Comparison of ENCODE assay signal across 8 cellular contexts in the genomic region with DNA sequence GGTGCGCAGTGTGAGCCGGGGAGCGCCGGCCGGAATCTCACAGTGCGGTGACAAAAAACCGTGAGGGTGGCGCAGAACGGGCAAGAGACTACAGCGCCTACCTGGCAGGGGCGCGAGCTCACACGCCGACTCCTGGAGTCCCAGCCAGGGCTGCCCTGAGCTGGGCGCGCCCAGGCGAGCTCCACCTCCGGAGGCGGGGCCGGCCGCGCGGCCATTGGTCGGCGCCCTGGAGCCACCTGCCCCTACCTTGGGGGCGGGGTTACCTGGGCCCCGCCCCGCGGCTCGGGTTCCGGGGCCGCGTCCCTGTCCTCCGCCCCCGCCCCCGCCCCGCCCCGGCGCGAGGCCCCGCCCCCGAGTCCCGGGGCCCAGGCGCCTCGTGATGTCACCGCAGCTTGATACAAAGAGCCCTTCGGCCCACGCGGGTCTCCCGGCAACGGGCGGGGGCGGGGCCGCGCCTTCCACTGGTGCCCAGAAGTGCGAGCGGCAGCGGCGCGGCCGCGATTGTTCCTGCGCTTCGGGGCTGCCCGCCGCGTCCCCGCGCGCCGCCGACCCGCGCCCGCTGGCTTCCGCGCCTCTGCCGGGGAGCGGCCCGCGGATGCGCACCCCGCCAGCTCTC.
DNase-seq lines count a peak whose midpoint lies in the region; ATAC-seq and TF ChIP-seq lines count a peak whose summit lies in the region.

No MANE protein-coding gene starts in this region.

- peak; percentile 99 for DNase-seq in GM10248 (ENCODE audit: extremely low spot score)
- peak; percentile 95 to 97 (median 95) for DNase-seq in NCI-H1417 (lab: John Stamatoyannopoulos, UW)
- DNase-seq in T-cell = peak; percentile 89 to 99 (median 95)
- peak in 53 of 56 donors; percentile 24 to 97 (median 77) for DNase-seq in amygdala (lab: John Stamatoyannopoulos, UW)
- DNase-seq in hepatocyte (ENCODE audit: low spot score) = peak; percentile 98
- DNase-seq in retina = peak; percentile 71
- no peak for DNase-seq in vagina (ENCODE audit: extremely low spot score in 2 of 2)

- H3K4me1 Mint-ChIP-seq in T-cell = peaks cover 49 to 53% (median 50%) of the 10 kb centered on the region in 3 donors

- H3K4me1 ChIP-seq in hepatocyte (ENCODE audit: insufficient read depth) (peaks cover 18% of the 10 kb centered on the region), vagina (peaks cover 51% of the 10 kb centered on the region)

- peaks cover 39% of the 10 kb centered on the region for H3K79me2 ChIP-seq in hepatocyte

- peak overlapping the region; percentile 93 for H3K27ac ChIP-seq in hepatocyte
- peak overlapping the region; percentile 78 for H3K27ac ChIP-seq in vagina

- no peaks in the 10 kb centered on the region for H3K36me3 Mint-ChIP-seq in T-cell

- WGBS in hepatocyte (ENCODE audit: low lambda C conversion rate, missing lambda C conversion rate) = 1% methylated on average over 25 of the region's 83 CpGs

- peak in 1 of 2 donors; percentile 53 for TF ChIP-seq POLR2A in vagina (IDR thresholded peaks at IDR 0.05)

- peak overlapping the region; percentile 80 for H3K4me2 ChIP-seq in hepatocyte

- POLR2A ChIA-PET in GM10248 (lab: Yijun Ruan, JAX) (interaction anchor here (0.6 kb wide), 2 partner anchors 9 to 168 kb away, joined by 4 to 5 read pairs; no protein-coding TSS in a partner anchor), T-cell (lab: Charles Lee) (interaction anchor here (0.5 to 2.0 kb wide), 8 partner anchors 10 to 728 kb away, joined by 3 to 18 read pairs (median 4); no protein-coding TSS in a partner anchor)

- peak overlapping the region; percentile 82 to 84 (median 84) for H3K4me3 Mint-ChIP-seq in T-cell

- CTCF ChIA-PET in GM10248 (lab: Yijun Ruan, JAX) = interaction anchor here (0.9 to 1.8 kb wide), 10 partner anchors 11 to 133 kb away, joined by 3 to 7 read pairs (median 4); no protein-coding TSS in a partner anchor
- CTCF ChIA-PET in T-cell (lab: Charles Lee) = interaction anchor here (0.6 to 1.5 kb wide), 7 partner anchors 11 to 1872 kb away, joined by 3 to 33 read pairs (median 3); no protein-coding TSS in a partner anchor

- no peaks in the 10 kb centered on the region for H3K27me3 Mint-ChIP-seq in T-cell

- no peaks in the 10 kb centered on the region for H4K20me1 ChIP-seq in hepatocyte (ENCODE audit: insufficient read depth, poor library complexity, severe bottlenecking)

- peak overlapping the region; percentile 83 for H3K4me3 ChIP-seq in hepatocyte
- H3K4me3 ChIP-seq in vagina = peak overlapping the region; percentile 58 to 79

- no peaks in the 10 kb centered on the region for H3K9me2 ChIP-seq in hepatocyte (replicated peaks; ENCODE audit: insufficient read depth)

- no peaks in the 10 kb centered on the region for H3K9me3 Mint-ChIP-seq in T-cell

- H3K36me3 ChIP-seq in hepatocyte (replicated peaks; ENCODE audit: insufficient read depth, low read depth) (no peaks in the 10 kb centered on the region), vagina (no peaks in the 10 kb centered on the region)

- peak; percentile 8 for TF ChIP-seq CTCF in GM10248 (IDR thresholded peaks at IDR 0.05; ENCODE audit: control extremely low read depth, extremely low read depth, low read depth, missing control alignments)
- no peak for TF ChIP-seq CTCF in hepatocyte (IDR thresholded peaks at IDR 0.05; ENCODE audit: poor library complexity)
- TF ChIP-seq CTCF in vagina (IDR thresholded peaks at IDR 0.05) = no peak

- H3K27me3 ChIP-seq in hepatocyte (no peaks in the 10 kb centered on the region), vagina (no peaks in the 10 kb centered on the region)

- H2AFZ ChIP-seq in hepatocyte = peak overlapping the region; percentile 59

- peak overlapping the region; percentile 93 to 95 for H3K27ac Mint-ChIP-seq in T-cell

- ATAC-seq in HG02642 (IDR thresholded peaks at IDR 0.05; ENCODE audit: poor library complexity, unreplicated experiment) = peak; percentile 76
- ATAC-seq in T-cell (replicated peaks in 1 of 4) = peak; percentile 90 to 92 (median 90)

- intact Hi-C loops in vagina (cut with DNase I) = no loop called here

- H3K9me3 ChIP-seq in hepatocyte (ENCODE audit: low read depth) = no peaks in the 10 kb centered on the region
- no peaks in the 10 kb centered on the region for H3K9me3 ChIP-seq in vagina

Comparison
In these comparisons a context has a peak if more than half of its experiments do, and no peak if none do; other contexts are left out.
1. DNase-seq: peak in GM10248 (single experiment), NCI-H1417 (3 of 3), T-cell (34 of 34), amygdala (53 of 56), hepatocyte (single experiment) and retina (single experiment); none in vagina (0 of 2).